In genomic region chr2:236813806-236814205, GRCh38 we compare ENCODE assay signal across 23 cellular contexts.
"Had no signal": no experiment of that assay in that cellular context is flagged by ENCODE, and none has a peak within 500 bp of the region (broad histone marks: within the 10 kb centered on the region; RNA-seq: fewer than 3 reads in every experiment).

No MANE protein-coding gene starts in this region.

- ATAC-seq: activated CD4-positive, CD25-positive, alpha-beta regulatory T cell treated with anti-CD3 and anti-CD28 coated beads, Interleukin-2, amount 50 U/mL, for 24 hours; activated CD8-positive, alpha-beta T cell treated with anti-CD3 and anti-CD28 coated beads for 36 hours; activated T-cell treated with anti-CD3 and anti-CD28 coated beads, Interleukin-2, amount 50 U/mL, for 72 hours; T-cell had no signal

- DNase-seq: activated CD4-positive, alpha-beta T cell treated with anti-CD3 and anti-CD28 coated beads for 4 hours; activated CD8-positive, alpha-beta memory T cell treated with anti-CD3 and anti-CD28 coated beads, Interleukin-2, amount 50 U/mL, for 4 hours; activated CD8-positive, alpha-beta T cell treated with anti-CD3 and anti-CD28 coated beads for 36 hours; activated gamma-delta T cell treated with Interleukin-2 at 50 U/mL for 16 hours; activated naive CD4-positive, alpha-beta T cell treated with anti-CD3 and anti-CD28 coated beads, Interleukin-2, amount 50 U/mL, for 16 hours; activated naive CD8-positive, alpha-beta T cell treated with anti-CD3 and anti-CD28 coated beads, Interleukin-2, amount 10 ng/mL, durations not matched to agents 7 days and 5 days; activated T-cell treated with anti-CD3 and anti-CD28 coated beads, Interleukin-2, amount 50 U/mL, for 72 hours; adrenal gland; anterior cingulate cortex; cerebellar nuclear complex; Kasumi-1; KBM-7; NCI-H1105 treated with DMSO at 0.1 percent for 48 hours; NCI-H146; NCI-H187 treated with DMSO at 0.1 percent for 48 hours; NCI-H2081 treated with DMSO at 0.1 percent for 48 hours; NCI-H446; NCI-H524; SHP77; T-cell; T-helper 2 cell; T1000 had no signal

- H3K9me3 ChIP-seq: adrenal gland had no signal

- H3K27me3 ChIP-seq: adrenal gland had no signal

- H3K4me1 ChIP-seq: adrenal gland had no signal

- H3K36me3 ChIP-seq: adrenal gland had no signal

- H3K27ac ChIP-seq: adrenal gland had no signal

- H3K4me3 ChIP-seq: adrenal gland had no signal
